21 cellular contexts compared by ENCODE assay signal in the genomic region with DNA sequence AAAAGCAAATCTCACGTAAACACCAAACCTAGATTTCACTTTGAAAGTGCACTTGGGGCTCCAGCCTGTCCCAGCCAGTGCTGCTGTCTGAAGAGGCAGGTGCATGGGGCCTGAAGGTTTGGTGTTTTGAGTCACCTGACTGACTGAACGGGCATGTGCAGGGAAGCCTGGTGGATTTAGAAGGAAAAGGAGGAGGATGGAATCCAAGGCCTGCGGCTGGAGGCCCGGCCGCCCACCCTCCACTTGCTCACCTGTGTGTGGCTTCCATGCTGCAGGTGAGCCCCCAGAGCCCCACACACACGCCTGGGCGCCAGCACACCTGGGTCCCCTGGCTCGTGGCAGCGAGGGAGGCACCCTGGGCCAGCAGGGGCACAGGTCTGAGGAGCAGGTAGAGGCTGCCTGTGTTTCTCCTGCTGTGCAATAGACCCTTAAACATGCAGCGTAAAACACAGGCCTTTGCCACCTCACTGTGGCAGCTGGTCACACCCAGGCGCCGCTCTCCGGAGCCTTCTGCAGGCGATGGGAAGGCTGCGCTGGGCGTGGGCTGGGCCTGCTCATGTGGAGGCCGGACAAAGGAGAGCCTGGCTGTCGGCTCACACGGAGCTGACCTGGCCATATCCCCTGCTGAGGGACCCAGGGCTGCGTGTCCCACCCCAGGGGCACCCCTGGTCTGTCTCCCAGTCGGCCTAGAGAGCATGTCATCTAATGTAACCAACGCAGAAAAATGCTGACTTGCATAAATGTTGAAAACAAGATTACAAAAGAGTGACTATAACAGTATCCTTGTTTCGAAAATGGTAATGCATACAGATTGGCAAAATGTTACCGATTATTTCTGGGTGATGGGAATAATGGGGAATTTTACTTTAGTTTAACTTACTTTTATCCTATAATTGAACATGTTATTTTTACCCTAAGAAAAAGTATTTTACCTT.
"Had no signal": no experiment of that assay in that cellular context is flagged by ENCODE, and none has a peak within 500 bp of the region (broad histone marks: within the 10 kb centered on the region; RNA-seq: fewer than 3 reads in every experiment).

No MANE protein-coding gene starts in this region.

- H3K4me3 ChIP-seq: body of pancreas, cardiac muscle cell, left lung, ovary, prostate gland, stomach, suprapubic skin, tibial nerve, uterus had no signal

- H3K4me1 ChIP-seq: body of pancreas, left lung, prostate gland, stomach, suprapubic skin, tibial nerve, uterus had no signal

- ATAC-seq: body of pancreas; left lung; stimulated activated memory B cell treated with anti-CD40 and anti-IgM and Interleukin-4, amounts not matched to agents 10 μg/mL and 1 μg/mL and 100 μg/mL, for 72 hours; WTC11 had no signal

- H3K9me3 ChIP-seq: body of pancreas, left lung, ovary, prostate gland, stomach, suprapubic skin, tibial nerve, uterus had no signal

- H3K27ac ChIP-seq: body of pancreas, cardiac muscle cell, left lung, ovary, prostate gland, stomach, suprapubic skin, tibial nerve, uterus had no signal

- DNase-seq: activated gamma-delta T cell; activated naive CD4-positive, alpha-beta T cell treated with anti-CD3 and anti-CD28 coated beads, Interleukin-2, amount 50 U/mL, for 16 hours; anterior cingulate cortex; body of pancreas; foreskin fibroblast; kidney glomerular epithelial cell; left lung; midbrain; natural killer cell; stimulated activated CD4-positive, alpha-beta T cell treated with anti-CD3 and anti-CD28 coated beads, Interleukin-12 subunit alpha, Interleukin-12 subunit beta, amount 100 ng/mL, for 4 hours; stimulated activated CD4-positive, alpha-beta T cell treated with anti-CD3 and anti-CD28 coated beads, Interleukin-1b, Interleukin-23, amount 100 ng/mL, for 48 hours; stomach; T-helper 1 cell; uterus had no signal

- H3K36me3 ChIP-seq: cardiac muscle cell, left lung, ovary, prostate gland, stomach, suprapubic skin, tibial nerve, uterus had no signal

- H3K27me3 ChIP-seq: body of pancreas, left lung, ovary, suprapubic skin, tibial nerve, uterus had no signal
